In genomic region chr12:109811624-109811995, GRCh38 we compare ENCODE assay signal across 1 cellular context.
TF ChIP-seq lines count a peak whose summit lies in the region.

No MANE protein-coding gene starts in this region.

TF ChIP-seq in K562, 482 proteins besides CTCF, POLR2A, EP300 and RAD21:
- TF ChIP-seq DLX4 (CRISPR knock-in tag; IDR thresholded peaks at IDR 0.05) (no peak), SMAD2 (IDR thresholded peaks at IDR 0.05; ENCODE audit: low read depth, low read length) (no peak), ZBTB7A (IDR thresholded peaks at IDR 0.05; ENCODE audit: borderline replicate concordance, control insufficient read depth, low read depth, low read length) (no peak), STAT5A (IDR thresholded peaks at IDR 0.05; ENCODE audit: borderline replicate concordance, low read length) (no peak), CSDE1 (IDR thresholded peaks at IDR 0.05) (no peak), ZNF589 (CRISPR knock-in tag; IDR thresholded peaks at IDR 0.05; ENCODE audit: low read depth) (no peak), ZNF354B (CRISPR knock-in tag; IDR thresholded peaks at IDR 0.05) (no peak), NR3C1 (CRISPR knock-in tag; IDR thresholded peaks at IDR 0.05) (no peak), MED1 (CRISPR knock-in tag; IDR thresholded peaks at IDR 0.05; ENCODE audit: borderline replicate concordance) (no peak), ZBTB8A (IDR thresholded peaks at IDR 0.05; ENCODE audit: partially characterized antibody) (no peak), AFF1 (IDR thresholded peaks at IDR 0.05; ENCODE audit: low read depth in 1 of 2, partially characterized antibody in 2 of 2) (no peak), RBM17 (IDR thresholded peaks at IDR 0.05; ENCODE audit: borderline replicate concordance, low read depth, low read length) (no peak), SRSF9 (IDR thresholded peaks at IDR 0.05; ENCODE audit: borderline replicate concordance, low read depth, low read length) (no peak), ZBTB1 (CRISPR knock-in tag; IDR thresholded peaks at IDR 0.05; ENCODE audit: borderline replicate concordance, low read depth) (no peak), ZNF766 (CRISPR knock-in tag; conservative IDR thresholded peaks at IDR 0.05) (no peak)
- TF ChIP-seq, protein P1, sequence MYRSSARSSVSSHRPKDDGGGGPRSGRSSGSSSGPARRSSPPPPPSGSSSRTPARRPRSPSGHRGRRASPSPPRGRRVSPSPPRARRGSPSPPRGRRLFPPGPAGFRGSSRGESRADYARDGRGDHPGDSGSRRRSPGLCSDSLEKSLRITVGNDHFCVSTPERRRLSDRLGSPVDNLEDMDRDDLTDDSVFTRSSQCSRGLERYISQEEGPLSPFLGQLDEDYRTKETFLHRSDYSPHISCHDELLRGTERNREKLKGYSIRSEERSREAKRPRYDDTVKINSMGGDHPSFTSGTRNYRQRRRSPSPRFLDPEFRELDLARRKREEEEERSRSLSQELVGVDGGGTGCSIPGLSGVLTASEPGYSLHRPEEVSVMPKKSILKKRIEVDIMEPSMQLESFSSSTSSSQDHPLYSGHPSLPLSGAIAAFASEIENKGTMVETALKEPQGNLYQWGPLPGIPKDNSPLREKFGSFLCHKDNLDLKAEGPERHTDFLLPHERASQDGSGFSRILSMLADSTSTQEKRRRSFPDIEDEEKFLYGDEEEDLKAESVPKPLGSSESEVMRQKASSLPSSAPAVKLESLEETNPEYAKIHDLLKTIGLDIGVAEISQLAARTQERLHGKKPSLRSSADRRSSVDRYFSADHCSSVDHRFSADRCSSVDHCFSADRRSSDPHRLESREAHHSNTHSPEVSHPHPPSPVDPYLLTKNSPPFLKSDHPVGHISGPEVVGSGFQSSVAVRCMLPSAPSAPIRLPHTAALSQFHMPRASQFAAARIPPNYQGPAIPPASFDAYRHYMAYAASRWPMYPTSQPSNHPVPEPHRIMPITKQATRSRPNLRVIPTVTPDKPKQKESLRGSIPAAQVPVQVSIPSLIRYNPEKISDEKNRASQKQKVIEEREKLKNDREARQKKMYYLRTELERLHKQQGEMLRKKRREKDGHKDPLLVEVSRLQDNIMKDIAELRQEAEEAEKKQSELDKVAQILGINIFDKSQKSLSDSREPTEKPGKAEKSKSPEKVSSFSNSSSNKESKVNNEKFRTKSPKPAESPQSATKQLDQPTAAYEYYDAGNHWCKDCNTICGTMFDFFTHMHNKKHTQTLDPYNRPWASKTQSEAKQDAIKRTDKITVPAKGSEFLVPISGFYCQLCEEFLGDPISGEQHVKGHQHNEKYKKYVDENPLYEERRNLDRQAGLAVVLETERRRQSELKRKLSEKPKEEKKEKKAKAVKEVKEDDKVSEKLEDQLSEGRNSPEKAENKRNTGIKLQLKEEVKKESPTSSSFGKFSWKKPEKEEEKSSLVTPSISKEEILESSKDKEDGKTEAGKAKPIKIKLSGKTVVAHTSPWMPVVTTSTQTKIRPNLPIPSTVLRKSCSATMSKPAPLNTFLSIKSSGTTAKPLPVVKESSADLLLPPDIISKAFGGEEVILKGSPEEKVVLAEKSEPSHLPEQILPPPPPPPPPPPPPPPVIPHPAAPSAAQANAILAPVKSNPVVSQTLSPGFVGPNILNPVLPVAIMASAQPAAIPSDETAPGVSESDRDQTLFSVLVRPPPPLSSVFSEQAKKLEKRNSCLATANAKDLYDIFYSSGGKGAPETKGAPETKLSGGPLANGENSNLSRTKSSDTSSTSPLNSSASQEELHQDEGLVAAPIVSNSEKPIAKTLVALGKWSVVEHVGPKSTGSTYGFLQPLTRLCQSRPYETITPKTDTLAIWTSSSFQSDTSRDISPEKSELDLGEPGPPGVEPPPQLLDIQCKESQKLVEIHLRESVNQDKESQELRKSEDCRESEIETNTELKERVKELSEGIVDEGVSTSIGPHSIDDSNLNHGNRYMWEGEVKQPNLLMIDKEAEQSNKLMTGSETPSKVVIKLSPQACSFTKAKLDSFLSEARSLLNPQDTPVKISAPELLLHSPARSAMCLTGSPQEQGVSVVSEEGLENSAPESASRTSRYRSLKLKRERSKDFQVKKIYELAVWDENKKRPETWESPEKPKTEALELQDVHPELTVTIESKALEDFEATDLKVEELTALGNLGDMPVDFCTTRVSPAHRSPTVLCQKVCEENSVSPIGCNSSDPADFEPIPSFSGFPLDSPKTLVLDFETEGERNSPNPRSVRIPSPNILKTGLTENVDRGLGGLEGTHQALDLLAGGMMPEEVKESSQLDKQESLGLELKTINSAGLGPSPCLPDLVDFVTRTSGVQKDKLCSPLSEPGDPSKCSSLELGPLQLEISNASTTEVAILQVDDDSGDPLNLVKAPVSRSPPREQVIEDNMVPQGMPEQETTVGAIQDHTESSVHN (IDR thresholded peaks at IDR 0.05; ENCODE audit: borderline replicate concordance in 1 of 2, low read depth in 1 of 2) = no peak
- TF ChIP-seq, protein P2, sequence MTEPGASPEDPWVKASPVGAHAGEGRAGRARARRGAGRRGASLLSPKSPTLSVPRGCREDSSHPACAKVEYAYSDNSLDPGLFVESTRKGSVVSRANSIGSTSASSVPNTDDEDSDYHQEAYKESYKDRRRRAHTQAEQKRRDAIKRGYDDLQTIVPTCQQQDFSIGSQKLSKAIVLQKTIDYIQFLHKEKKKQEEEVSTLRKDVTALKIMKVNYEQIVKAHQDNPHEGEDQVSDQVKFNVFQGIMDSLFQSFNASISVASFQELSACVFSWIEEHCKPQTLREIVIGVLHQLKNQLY (CRISPR knock-in tag; conservative IDR thresholded peaks at IDR 0.05) = no peak
- TF ChIP-seq, protein P3, sequence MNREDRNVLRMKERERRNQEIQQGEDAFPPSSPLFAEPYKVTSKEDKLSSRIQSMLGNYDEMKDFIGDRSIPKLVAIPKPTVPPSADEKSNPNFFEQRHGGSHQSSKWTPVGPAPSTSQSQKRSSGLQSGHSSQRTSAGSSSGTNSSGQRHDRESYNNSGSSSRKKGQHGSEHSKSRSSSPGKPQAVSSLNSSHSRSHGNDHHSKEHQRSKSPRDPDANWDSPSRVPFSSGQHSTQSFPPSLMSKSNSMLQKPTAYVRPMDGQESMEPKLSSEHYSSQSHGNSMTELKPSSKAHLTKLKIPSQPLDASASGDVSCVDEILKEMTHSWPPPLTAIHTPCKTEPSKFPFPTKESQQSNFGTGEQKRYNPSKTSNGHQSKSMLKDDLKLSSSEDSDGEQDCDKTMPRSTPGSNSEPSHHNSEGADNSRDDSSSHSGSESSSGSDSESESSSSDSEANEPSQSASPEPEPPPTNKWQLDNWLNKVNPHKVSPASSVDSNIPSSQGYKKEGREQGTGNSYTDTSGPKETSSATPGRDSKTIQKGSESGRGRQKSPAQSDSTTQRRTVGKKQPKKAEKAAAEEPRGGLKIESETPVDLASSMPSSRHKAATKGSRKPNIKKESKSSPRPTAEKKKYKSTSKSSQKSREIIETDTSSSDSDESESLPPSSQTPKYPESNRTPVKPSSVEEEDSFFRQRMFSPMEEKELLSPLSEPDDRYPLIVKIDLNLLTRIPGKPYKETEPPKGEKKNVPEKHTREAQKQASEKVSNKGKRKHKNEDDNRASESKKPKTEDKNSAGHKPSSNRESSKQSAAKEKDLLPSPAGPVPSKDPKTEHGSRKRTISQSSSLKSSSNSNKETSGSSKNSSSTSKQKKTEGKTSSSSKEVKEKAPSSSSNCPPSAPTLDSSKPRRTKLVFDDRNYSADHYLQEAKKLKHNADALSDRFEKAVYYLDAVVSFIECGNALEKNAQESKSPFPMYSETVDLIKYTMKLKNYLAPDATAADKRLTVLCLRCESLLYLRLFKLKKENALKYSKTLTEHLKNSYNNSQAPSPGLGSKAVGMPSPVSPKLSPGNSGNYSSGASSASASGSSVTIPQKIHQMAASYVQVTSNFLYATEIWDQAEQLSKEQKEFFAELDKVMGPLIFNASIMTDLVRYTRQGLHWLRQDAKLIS (CRISPR knock-in tag; IDR thresholded peaks at IDR 0.05) = no peak
